In genomic region chr1:116956378-116956777, GRCh38 we compare ENCODE assay signal across 24 cellular contexts. TPM values are rescaled to one million over a fixed set of nuclear protein-coding genes. Genes with fewer than 3 reads are reported as not detected.
DNase-seq lines count a peak whose midpoint lies in the region; ATAC-seq and TF ChIP-seq lines count a peak whose summit lies in the region.
"Had no signal": no experiment of that assay in that cellular context is flagged by ENCODE, and none has a peak within 500 bp of the region (broad histone marks: within the 10 kb centered on the region; RNA-seq: fewer than 3 reads in every experiment).

No MANE protein-coding gene starts in this region.

- intact Hi-C loops in thyroid gland (cut with DNase I): no loop called here

- no peak for ATAC-seq in HG02623 (IDR thresholded peaks at IDR 0.05; ENCODE audit: unreplicated experiment)
- ATAC-seq: activated naive CD8-positive, alpha-beta T cell treated with anti-CD3 and anti-CD28 coated beads, Interleukin-2, amount 50 U/mL, for 24 hours; heart right ventricle; natural killer cell; Panc1 had no signal

- H3K4me1 ChIP-seq in thyroid gland: peaks cover 5 to 9% of the 10 kb centered on the region in 2 donors
- H3K4me1 ChIP-seq: tibial artery had no signal

- no peak for TF ChIP-seq CTCF in thyroid gland (IDR thresholded peaks at IDR 0.05)

- TF ChIP-seq POLR2A in thyroid gland (IDR thresholded peaks at IDR 0.05): no peak

- H3K36me3 ChIP-seq in thyroid gland: peaks cover 0 to 2% of the 10 kb centered on the region in 2 donors

- H3K4me3 ChIP-seq in thyroid gland (replicated peaks in 1 of 3): no peak overlapping the region
- H3K4me3 ChIP-seq: BLaER1 treated with 17β-estradiol and CSF1 and Interleukin-3, amounts not matched to agents 10 nM and 100 nM; esophagus squamous epithelium; heart right ventricle; lower lobe of right lung; tibial artery had no signal

- no peaks in the 10 kb centered on the region for H3K27me3 ChIP-seq in thyroid gland
- H3K27me3 ChIP-seq: BLaER1 treated with 17β-estradiol and CSF1 and Interleukin-3, amounts not matched to agents 10 nM and 100 nM; esophagus squamous epithelium; heart right ventricle; tibial artery had no signal

- no peak overlapping the region for H3K27ac ChIP-seq in thyroid gland
- H3K27ac ChIP-seq: BLaER1 treated with 17β-estradiol and CSF1 and Interleukin-3, amounts not matched to agents 10 nM and 100 nM; esophagus squamous epithelium; lower lobe of right lung; tibial artery had no signal

- no peaks in the 10 kb centered on the region for H3K9me3 ChIP-seq in thyroid gland
- H3K9me3 ChIP-seq: BLaER1 treated with 17β-estradiol and CSF1 and Interleukin-3, amounts not matched to agents 10 nM and 100 nM; esophagus squamous epithelium; heart right ventricle; lower lobe of right lung; tibial artery had no signal

- DNase-seq in DMS79 treated with DMSO at 0.1 percent for 48 hours (lab: John Stamatoyannopoulos, UW): peak; percentile 77
- peak; percentile 89 for DNase-seq in NCI-H2029 treated with DMSO at 0.1 percent for 48 hours (lab: John Stamatoyannopoulos, UW)
- DNase-seq in NCI-H510A (lab: John Stamatoyannopoulos, UW): peak; percentile 88
- DNase-seq in thyroid gland: peak; percentile 43 to 51
- DNase-seq in GDM1 (lab: John Stamatoyannopoulos, UW): no peak
- no peak for DNase-seq in cortex of kidney (lab: John Stamatoyannopoulos, UW)
- DNase-seq: activated CD4-positive, alpha-beta T cell treated with anti-CD3 and anti-CD28 coated beads, Interleukin-2, amount 10 ng/mL, durations not matched to agents 7 days and 5 days; activated gamma-delta T cell treated with Interleukin-2 at 50 U/mL for 16 hours; activated naive CD8-positive, alpha-beta T cell treated with anti-CD3 and anti-CD28 coated beads, Interleukin-2, amount 50 U/mL, for 24 hours; activated T-cell treated with anti-CD3 and anti-CD28 coated beads, Interleukin-2, amount 50 U/mL, for 24 hours; caudate nucleus; COR-L47; endodermal cell; esophagus squamous epithelium; foreskin melanocyte; heart right ventricle; lower lobe of right lung; natural killer cell; NCI-H446; SIG-M5; tibial artery had no signal

- 61 to 67% methylated on average over 7 of the region's 7 CpGs for WGBS in thyroid gland, 2 donors

RNA-seq across cellular contexts. Expression of gene CD101, which starts 45.2 kb away (rescaled TPM):
- total RNA-seq in thyroid gland: 1 to 10 TPM in 1 of 4 donors, under 1 TPM in 3; 0.13 to 1.3 (median 0.73) TPM

RNA-seq across cellular contexts. Expression of gene PTGFRN, which starts 46.7 kb away (rescaled TPM):
- total RNA-seq in thyroid gland: 10 to 100 TPM; 18.7 to 38.7 (median 27.6) TPM

Comparison
In these comparisons a context has a peak if more than half of its experiments do, and no peak if none do; other contexts are left out.
1. DNase-seq: peak in DMS79 treated with DMSO at 0.1 percent for 48 hours (single experiment), NCI-H2029 treated with DMSO at 0.1 percent for 48 hours (single experiment), NCI-H510A (single experiment) and thyroid gland (2 of 2); none in GDM1 (single experiment) and cortex of kidney (single experiment).